1 cellular context compared by ENCODE assay signal in the genomic region with DNA sequence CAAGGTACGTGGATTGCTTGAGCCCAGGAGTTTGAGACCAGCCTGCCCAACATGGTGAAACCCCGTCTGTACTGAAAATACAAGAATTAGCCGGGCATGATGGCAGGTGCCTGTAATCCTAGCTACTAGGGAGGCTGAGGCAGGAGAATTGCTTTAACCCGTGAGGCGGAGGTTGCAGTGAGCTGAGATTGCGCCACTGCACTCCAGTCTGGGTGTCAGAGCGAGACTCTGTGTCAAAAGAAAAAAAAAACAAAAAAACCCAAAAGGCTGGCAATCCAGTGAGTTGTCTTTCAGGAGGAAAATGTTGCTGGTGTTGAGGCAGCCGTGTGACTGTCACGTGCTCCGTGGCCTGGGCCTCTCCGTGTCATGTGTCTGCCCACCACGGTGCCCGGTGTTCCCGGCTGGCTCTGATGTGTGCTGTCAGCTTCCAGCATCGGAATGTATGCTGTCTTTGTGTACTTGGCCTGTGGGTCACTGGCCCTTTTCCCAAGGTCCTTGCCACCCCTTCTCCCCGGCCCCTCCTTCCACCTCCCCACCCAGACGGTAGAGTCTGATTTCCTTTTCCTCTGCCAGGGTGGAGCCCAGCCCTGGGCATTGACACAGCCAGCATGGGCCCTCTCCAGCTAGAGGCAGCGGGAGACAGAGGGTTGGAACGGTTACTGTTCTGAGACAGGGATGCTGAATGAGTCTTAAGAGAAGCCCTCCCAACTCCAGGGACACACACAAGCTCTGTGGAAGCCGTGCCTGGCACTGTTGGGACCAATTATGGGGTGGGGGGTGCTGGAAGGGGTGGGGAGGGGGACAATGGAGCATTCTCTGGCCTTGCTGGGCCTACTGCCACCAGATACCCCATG.
A peak's percentile ranks its signal among the peaks of the same experiment; 100 is the strongest.
TF ChIP-seq lines count a peak whose summit lies in the region.

No MANE protein-coding gene starts in this region.

TF ChIP-seq in liver, 16 proteins besides CTCF, POLR2A, EP300 and RAD21:
- peak; percentile 6 to 59 for TF ChIP-seq RXRA (IDR thresholded peaks at IDR 0.05)
- TF ChIP-seq NR2F2 (IDR thresholded peaks at IDR 0.05): peak; percentile 62
- no peak for TF ChIP-seq FOXA2 (IDR thresholded peaks at IDR 0.05)
- peak; percentile 36 for TF ChIP-seq SP1 (IDR thresholded peaks at IDR 0.05)
TF ChIP-seq in liver: peak in this region for 3.
